11 cellular contexts compared by ENCODE assay signal in the genomic region with DNA sequence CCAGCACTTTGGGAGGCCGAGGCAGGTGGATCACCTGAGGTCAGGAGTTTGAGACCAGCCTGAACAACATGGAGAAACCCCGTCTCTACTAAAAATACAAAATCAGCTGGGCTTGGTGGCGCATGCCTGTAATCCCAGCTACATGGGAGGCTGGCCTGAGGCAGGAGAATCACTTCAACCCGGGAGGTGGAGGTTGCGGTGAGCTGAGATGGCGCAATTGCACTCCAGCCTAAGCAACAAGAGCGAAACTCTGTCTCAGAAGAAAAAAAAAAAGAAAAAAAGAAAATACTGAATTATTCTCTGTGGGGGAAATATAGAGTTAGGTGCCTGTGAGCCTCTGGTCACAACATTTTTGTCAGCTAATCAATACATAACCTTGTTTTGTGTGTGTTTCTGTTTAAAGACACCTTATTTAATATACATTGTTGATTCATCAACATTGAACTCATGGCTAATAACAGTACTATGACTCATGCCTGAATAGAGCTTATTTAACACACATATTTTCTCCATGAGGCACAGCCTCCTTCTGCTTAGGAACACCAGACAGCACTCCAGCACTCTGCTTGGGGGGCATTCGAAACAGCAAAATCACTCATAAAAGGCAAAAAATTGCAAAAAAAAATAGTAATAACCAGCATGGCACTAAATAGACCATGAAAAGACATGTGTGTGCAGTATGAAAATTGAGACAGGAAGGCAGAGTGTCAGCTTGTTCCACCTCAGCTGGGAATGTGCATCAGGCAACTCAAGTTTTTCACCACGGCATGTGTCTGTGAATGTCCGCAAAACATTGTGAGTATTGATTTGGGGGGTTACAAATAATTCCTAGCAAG. TPM values are rescaled to one million over a fixed set of nuclear protein-coding genes. Genes with fewer than 3 reads are reported as not detected.
DNase-seq lines count a peak whose midpoint lies in the region; ATAC-seq and TF ChIP-seq lines count a peak whose summit lies in the region.
"Had no signal": no experiment of that assay in that cellular context is flagged by ENCODE, and none has a peak within 500 bp of the region (broad histone marks: within the 10 kb centered on the region; RNA-seq: fewer than 3 reads in every experiment).

A gene (plus strand): TSS at position 519 of the 836 bp plus-strand sequence. CDS start 214 bp downstream, at position 733.

- H3K27ac ChIP-seq in SK-N-SH (ENCODE audit: low read depth in 2 of 2, low read length in 1 of 2): peak within 1 kb of the TSS in 1 of 2 experiments; percentile 55; a peak in 2 of 4 replicates
- H3K27ac ChIP-seq: cardiac muscle cell had no signal

- H3K27me3 Mint-ChIP-seq in natural killer cell treated with Interleukin-12 subunit alpha and Interleukin-12 subunit beta and Interleukin-15 and Interleukin-18, amount 100 ng/mL, for 72 hours: peaks cover 28 to 37% of the 10 kb centered on the region in 2 donors
- H3K27me3 Mint-ChIP-seq in natural killer cell (ENCODE audit: low read depth in 2 of 2) (peaks cover 10 to 38% of the 10 kb centered on the region in 2 donors), nephron progenitor cell (ENCODE audit: low read depth, poor library complexity) (peaks cover 4% of the 10 kb centered on the region)

- H3K4me3 ChIP-seq in SK-N-SH (ENCODE audit: low read depth in 2 of 2, low read length in 1 of 2): no peak within 1 kb of the TSS
- H3K4me3 ChIP-seq in foreskin fibroblast (ENCODE audit: low read depth in 1 of 2, low read length in 2 of 2): no peak within 1 kb of the TSS
- H3K4me3 ChIP-seq: cardiac muscle cell had no signal

- H3K27me3 ChIP-seq in SK-N-SH (ENCODE audit: insufficient read depth): no peaks in the 10 kb centered on the region
- H3K27me3 ChIP-seq: cardiac muscle cell had no signal

- no peaks in the 10 kb centered on the region for H3K9me3 ChIP-seq in SK-N-SH

- POLR2A ChIA-PET in SK-N-SH (lab: Yijun Ruan, JAX): no interaction called here

- peak within 1 kb of the TSS in 1 of 2 donors; percentile 1 for H3K27ac Mint-ChIP-seq in natural killer cell treated with Interleukin-12 subunit alpha and Interleukin-12 subunit beta and Interleukin-15 and Interleukin-18, amount 100 ng/mL, for 72 hours
- no peak within 1 kb of the TSS for H3K27ac Mint-ChIP-seq in natural killer cell
- no peak within 1 kb of the TSS for H3K27ac Mint-ChIP-seq in nephron progenitor cell

- H3F3A ChIP-seq in SK-N-SH (replicated peaks; ENCODE audit: insufficient read depth): peaks cover 20% of the 10 kb centered on the region

- H3K4me1 ChIP-seq in SK-N-SH (ENCODE audit: control insufficient read depth in 1 of 2, insufficient read depth in 2 of 2, low read depth in 1 of 2, low read length in 1 of 2): peaks cover 0 to 6% of the 10 kb centered on the region in 2 experiments; a peak in 2 of 4 replicates

- no peak for DNase-seq in natural killer cell treated with Interleukin-12 subunit alpha and Interleukin-12 subunit beta and Interleukin-15 and Interleukin-18, amount 100 ng/mL, for 72 hours (ENCODE audit: low spot score)
- DNase-seq in natural killer cell: no peak
- no peak for DNase-seq in SK-N-SH
- peak; percentile 68 to 87 for DNase-seq in foreskin fibroblast
- no peak for DNase-seq in nephron progenitor cell
- DNase-seq: activated CD4-positive, CD25-positive, alpha-beta regulatory T cell; retina had no signal

- no peaks in the 10 kb centered on the region for H3K36me3 Mint-ChIP-seq in natural killer cell treated with Interleukin-12 subunit alpha and Interleukin-12 subunit beta and Interleukin-15 and Interleukin-18, amount 100 ng/mL, for 72 hours
- H3K36me3 Mint-ChIP-seq in natural killer cell (peaks cover 5% of the 10 kb centered on the region), nephron progenitor cell (ENCODE audit: low read depth) (no peaks in the 10 kb centered on the region)

- peak within 1 kb of the TSS; percentile 13 for H3K4me3 Mint-ChIP-seq in natural killer cell treated with Interleukin-12 subunit alpha and Interleukin-12 subunit beta and Interleukin-15 and Interleukin-18, amount 100 ng/mL, for 72 hours
- no peak within 1 kb of the TSS for H3K4me3 Mint-ChIP-seq in natural killer cell
- H3K4me3 Mint-ChIP-seq in nephron progenitor cell: no peak within 1 kb of the TSS

- no peaks in the 10 kb centered on the region for H3K36me3 ChIP-seq in SK-N-SH (replicated peaks in 1 of 2; ENCODE audit: control insufficient read depth in 1 of 2, insufficient read depth in 2 of 2, low read length in 1 of 2)
- H3K36me3 ChIP-seq: cardiac muscle cell had no signal

- TF ChIP-seq RAD21 in SK-N-SH (IDR thresholded peaks at IDR 0.05; ENCODE audit: low read length): no peak

- CTCF ChIA-PET in SK-N-SH (lab: Yijun Ruan, JAX): interaction anchor here (1.5 kb wide), 1 partner anchor 84 kb away, joined by 5 read pairs; no protein-coding TSS in a partner anchor

- TF ChIP-seq CTCF in natural killer cell (IDR thresholded peaks at IDR 0.05) (no peak), SK-N-SH (IDR thresholded peaks at IDR 0.05) (no peak), foreskin fibroblast (IDR thresholded peaks at IDR 0.05; ENCODE audit: low read depth, low read length) (no peak), nephron progenitor cell (IDR thresholded peaks at IDR 0.05) (no peak)

- no peaks in the 10 kb centered on the region for H3K79me2 ChIP-seq in SK-N-SH (ENCODE audit: insufficient read depth)

- intact Hi-C loops in natural killer cell (cut with micrococcal nuclease): no loop called here

- WGBS in SK-N-SH (ENCODE audit: low lambda C conversion rate): 72% methylated on average over 10 of the region's 10 CpGs

- no peak within 1 kb of the TSS for H3K9ac ChIP-seq in SK-N-SH

- H3K9me2 ChIP-seq in SK-N-SH: no peaks in the 10 kb centered on the region

- no peak; a peak in 1 of 4 replicates for TF ChIP-seq EP300 in SK-N-SH (IDR thresholded peaks at IDR 0.05; ENCODE audit: borderline replicate concordance in 1 of 2, low read depth in 1 of 2, low read length in 1 of 2)

- peak within 1 kb of the TSS; percentile 49; the same call in 1 of the 2 replicates for H3K4me2 ChIP-seq in SK-N-SH

- no peaks in the 10 kb centered on the region for H4K20me1 ChIP-seq in SK-N-SH (ENCODE audit: insufficient read depth)

- peaks cover 3% of the 10 kb centered on the region for H3K9me3 Mint-ChIP-seq in natural killer cell treated with Interleukin-12 subunit alpha and Interleukin-12 subunit beta and Interleukin-15 and Interleukin-18, amount 100 ng/mL, for 72 hours
- H3K9me3 Mint-ChIP-seq in natural killer cell (no peaks in the 10 kb centered on the region), nephron progenitor cell (peaks cover 4% of the 10 kb centered on the region)

- no peak within 1 kb of the TSS for H2AFZ ChIP-seq in SK-N-SH (ENCODE audit: low read depth)

- H3K4me1 Mint-ChIP-seq in natural killer cell treated with Interleukin-12 subunit alpha and Interleukin-12 subunit beta and Interleukin-15 and Interleukin-18, amount 100 ng/mL, for 72 hours (ENCODE audit: low read depth in 2 of 2): peaks cover 30 to 34% of the 10 kb centered on the region in 2 donors
- H3K4me1 Mint-ChIP-seq in natural killer cell: peaks cover 0 to 15% of the 10 kb centered on the region in 2 donors
- H3K4me1 Mint-ChIP-seq in nephron progenitor cell: peaks cover 18% of the 10 kb centered on the region

- ATAC-seq in natural killer cell treated with Interleukin-12 subunit alpha and Interleukin-12 subunit beta and Interleukin-15 and Interleukin-18, amount 100 ng/mL, for 72 hours: peak in 1 of 2 donors; percentile 61
- ATAC-seq in natural killer cell (no peak), HG02623 (IDR thresholded peaks at IDR 0.05; ENCODE audit: unreplicated experiment) (no peak), GM19467 (IDR thresholded peaks at IDR 0.05; ENCODE audit: unreplicated experiment) (no peak), GM18858 (IDR thresholded peaks at IDR 0.05; ENCODE audit: unreplicated experiment) (no peak)

TF ChIP-seq in SK-N-SH, 30 proteins besides CTCF, POLR2A, EP300 and RAD21 (continues in another document):
- TF ChIP-seq, protein P1, sequence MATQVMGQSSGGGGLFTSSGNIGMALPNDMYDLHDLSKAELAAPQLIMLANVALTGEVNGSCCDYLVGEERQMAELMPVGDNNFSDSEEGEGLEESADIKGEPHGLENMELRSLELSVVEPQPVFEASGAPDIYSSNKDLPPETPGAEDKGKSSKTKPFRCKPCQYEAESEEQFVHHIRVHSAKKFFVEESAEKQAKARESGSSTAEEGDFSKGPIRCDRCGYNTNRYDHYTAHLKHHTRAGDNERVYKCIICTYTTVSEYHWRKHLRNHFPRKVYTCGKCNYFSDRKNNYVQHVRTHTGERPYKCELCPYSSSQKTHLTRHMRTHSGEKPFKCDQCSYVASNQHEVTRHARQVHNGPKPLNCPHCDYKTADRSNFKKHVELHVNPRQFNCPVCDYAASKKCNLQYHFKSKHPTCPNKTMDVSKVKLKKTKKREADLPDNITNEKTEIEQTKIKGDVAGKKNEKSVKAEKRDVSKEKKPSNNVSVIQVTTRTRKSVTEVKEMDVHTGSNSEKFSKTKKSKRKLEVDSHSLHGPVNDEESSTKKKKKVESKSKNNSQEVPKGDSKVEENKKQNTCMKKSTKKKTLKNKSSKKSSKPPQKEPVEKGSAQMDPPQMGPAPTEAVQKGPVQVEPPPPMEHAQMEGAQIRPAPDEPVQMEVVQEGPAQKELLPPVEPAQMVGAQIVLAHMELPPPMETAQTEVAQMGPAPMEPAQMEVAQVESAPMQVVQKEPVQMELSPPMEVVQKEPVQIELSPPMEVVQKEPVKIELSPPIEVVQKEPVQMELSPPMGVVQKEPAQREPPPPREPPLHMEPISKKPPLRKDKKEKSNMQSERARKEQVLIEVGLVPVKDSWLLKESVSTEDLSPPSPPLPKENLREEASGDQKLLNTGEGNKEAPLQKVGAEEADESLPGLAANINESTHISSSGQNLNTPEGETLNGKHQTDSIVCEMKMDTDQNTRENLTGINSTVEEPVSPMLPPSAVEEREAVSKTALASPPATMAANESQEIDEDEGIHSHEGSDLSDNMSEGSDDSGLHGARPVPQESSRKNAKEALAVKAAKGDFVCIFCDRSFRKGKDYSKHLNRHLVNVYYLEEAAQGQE (IDR thresholded peaks at IDR 0.05; ENCODE audit: low read depth, low read length): no peak
- TF ChIP-seq, protein P2, sequence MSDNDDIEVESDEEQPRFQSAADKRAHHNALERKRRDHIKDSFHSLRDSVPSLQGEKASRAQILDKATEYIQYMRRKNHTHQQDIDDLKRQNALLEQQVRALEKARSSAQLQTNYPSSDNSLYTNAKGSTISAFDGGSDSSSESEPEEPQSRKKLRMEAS (IDR thresholded peaks at IDR 0.05; ENCODE audit: low read depth): no peak

RNA-seq across cellular contexts. Expression of the gene that starts here (rescaled TPM):
- 1 to 10 TPM; 2.3 to 3.0 TPM for total RNA-seq in natural killer cell treated with Interleukin-12 subunit alpha and Interleukin-12 subunit beta and Interleukin-15 and Interleukin-18, amount 100 ng/mL, for 72 hours
- total RNA-seq in natural killer cell: not detected
- polyA plus RNA-seq in SK-N-SH (2012; rRNA removed): 0.20 and 0.24 TPM in 2 replicates
- 0.23 and 0.33 TPM in 2 replicates for polyA plus RNA-seq in SK-N-SH (2012; cell fraction: cytosol; rRNA removed)
- 0.18 and 0.20 TPM in 2 replicates for polyA plus RNA-seq in SK-N-SH (2012; cell fraction: nucleus; rRNA removed)
- total RNA-seq: cardiac muscle cell had no signal
- polyA plus RNA-seq: cardiac muscle cell had no signal

Comparison
In these comparisons a context has a peak if more than half of its experiments do, and no peak if none do; other contexts are left out.
1. DNase-seq: peak in foreskin fibroblast (2 of 2); none in natural killer cell treated with Interleukin-12 subunit alpha and Interleukin-12 subunit beta and Interleukin-15 and Interleukin-18, amount 100 ng/mL, for 72 hours (single experiment), natural killer cell (single experiment), SK-N-SH (single experiment) and nephron progenitor cell (single experiment).